ENCODE assay signal across 12 cellular contexts in genomic region chr2:177229448-177230242, GRCh38. TPM values are rescaled to one million over a fixed set of nuclear protein-coding genes. Genes with fewer than 3 reads are reported as not detected.
DNase-seq lines count a peak whose midpoint lies in the region; ATAC-seq and TF ChIP-seq lines count a peak whose summit lies in the region.
"Had no signal": no experiment of that assay in that cellular context is flagged by ENCODE, and none has a peak within 500 bp of the region (broad histone marks: within the 10 kb centered on the region; RNA-seq: fewer than 3 reads in every experiment).

No MANE protein-coding gene starts in this region.

- H3K36me3 ChIP-seq in cardiac muscle cell (peaks cover 40% of the 10 kb centered on the region), suprapubic skin (peaks cover 37% of the 10 kb centered on the region)

- no peak for TF ChIP-seq POLR2A in suprapubic skin (IDR thresholded peaks at IDR 0.05)

- TF ChIP-seq CTCF in cardiac muscle cell (IDR thresholded peaks at IDR 0.05; ENCODE audit: low read depth, low read length): no peak
- no peak for TF ChIP-seq CTCF in foreskin keratinocyte (conservative IDR thresholded peaks at IDR 0.05)
- no peak for TF ChIP-seq CTCF in suprapubic skin (IDR thresholded peaks at IDR 0.05)

- peaks cover 29% of the 10 kb centered on the region for H3K4me1 Mint-ChIP-seq in T-helper 17 cell

- peak overlapping the region; percentile 71 for H3K4me3 Mint-ChIP-seq in T-helper 17 cell

- H3K4me1 ChIP-seq in cardiac muscle cell (ENCODE audit: low read depth): no peaks in the 10 kb centered on the region
- peaks cover 8% of the 10 kb centered on the region for H3K4me1 ChIP-seq in foreskin keratinocyte
- H3K4me1 ChIP-seq in suprapubic skin: peaks cover 39% of the 10 kb centered on the region
- H3K4me1 ChIP-seq: colonic mucosa had no signal

- no peaks in the 10 kb centered on the region for H3K27me3 Mint-ChIP-seq in T-helper 17 cell

- peak overlapping the region; percentile 34 for H3K27ac ChIP-seq in cardiac muscle cell
- H3K27ac ChIP-seq in foreskin keratinocyte: peak overlapping the region; percentile 50
- peak overlapping the region; percentile 25 for H3K27ac ChIP-seq in suprapubic skin
- H3K27ac ChIP-seq: colonic mucosa had no signal

- TF ChIP-seq EP300 in suprapubic skin (IDR thresholded peaks at IDR 0.05): no peak

- DNase-seq in cardiac muscle cell (ENCODE audit: low read depth in 1 of 2, low spot score in 1 of 2) (no peak), Right ventricle myocardium superior (no peak), T-helper 17 cell (no peak), foreskin keratinocyte (peak; percentile 49 to 61), suprapubic skin (ENCODE audit: low spot score in 2 of 2) (no peak), KG1 (lab: John Stamatoyannopoulos, UW) (no peak), germinal center (ENCODE audit: low spot score) (no peak)
- DNase-seq: colonic mucosa; hippocampal formation; NCI-H446; stimulated activated CD4-positive, alpha-beta T cell treated with anti-CD3 and anti-CD28 coated beads, Interleukin-15, amount 100 ng/mL, for 24 hours had no signal

- ATAC-seq in Right ventricle myocardium superior (ENCODE audit: poor library complexity) (no peak), T-helper 17 cell (peak; percentile 23), foreskin keratinocyte (peak; percentile 73), GM18502 (IDR thresholded peaks at IDR 0.05; ENCODE audit: poor library complexity, unreplicated experiment) (no peak)

- H3K9me3 ChIP-seq in cardiac muscle cell (ENCODE audit: low read depth) (no peaks in the 10 kb centered on the region), T-helper 17 cell (ENCODE audit: control insufficient read depth, low read length, poor library complexity, severe bottlenecking) (no peaks in the 10 kb centered on the region), suprapubic skin (no peaks in the 10 kb centered on the region)
- H3K9me3 ChIP-seq: colonic mucosa had no signal

- 63% methylated on average over 8 of the region's 8 CpGs for WGBS in suprapubic skin

- H3K27me3 ChIP-seq in cardiac muscle cell (no peaks in the 10 kb centered on the region), foreskin keratinocyte (no peaks in the 10 kb centered on the region), suprapubic skin (no peaks in the 10 kb centered on the region)
- H3K27me3 ChIP-seq: colonic mucosa had no signal

- H3K4me3 ChIP-seq in cardiac muscle cell (no peak overlapping the region), suprapubic skin (no peak overlapping the region)
- H3K4me3 ChIP-seq: colonic mucosa had no signal

- intact Hi-C loops in Right ventricle myocardium superior (cut with DNase I): no loop called here

- peak overlapping the region; percentile 90 for H3K27ac Mint-ChIP-seq in T-helper 17 cell

- H3K36me3 Mint-ChIP-seq in T-helper 17 cell (ENCODE audit: low read depth): peaks cover 5% of the 10 kb centered on the region

RNA-seq across cellular contexts. Expression of gene HNRNPA3, which starts 17.1 kb away (rescaled TPM):
- 63.2 and 78.6 TPM in 2 replicates for total RNA-seq in cardiac muscle cell
- 67.3 and 81.7 TPM in 2 replicates for polyA plus RNA-seq in cardiac muscle cell
- total RNA-seq in Right ventricle myocardium superior: 64.5 TPM
- 100 to 1,000 TPM; 179 to 183 TPM for total RNA-seq in T-helper 17 cell
- total RNA-seq in foreskin keratinocyte: 140 and 159 TPM in 2 replicates
- 417 and 454 TPM in 2 replicates for polyA plus RNA-seq in foreskin keratinocyte
- 10 to 100 TPM; 37.8 to 99.9 (median 43.8) TPM for total RNA-seq in suprapubic skin

RNA-seq across cellular contexts. Expression of gene NFE2L2, which starts 34.9 kb away (rescaled TPM):
- total RNA-seq in cardiac muscle cell (56.6 and 70.0 TPM in 2 replicates), Right ventricle myocardium superior (45.8 TPM), T-helper 17 cell (10 to 100 TPM; 58.0 to 65.5 TPM), foreskin keratinocyte (85.0 TPM in 2 replicates), suprapubic skin (100 to 1,000 TPM; 130 to 180 (median 160) TPM)
- polyA plus RNA-seq in cardiac muscle cell (84.5 and 90.5 TPM in 2 replicates), foreskin keratinocyte (47.1 and 59.4 TPM in 2 replicates)

Comparison
In these comparisons a context has a peak if more than half of its experiments do, and no peak if none do; other contexts are left out.
1. DNase-seq: peak in foreskin keratinocyte (2 of 2); none in cardiac muscle cell (0 of 2), Right ventricle myocardium superior (single experiment), T-helper 17 cell (0 of 3), suprapubic skin (0 of 2), KG1 (single experiment) and germinal center (single experiment).
2. ATAC-seq: peak in T-helper 17 cell (single experiment) and foreskin keratinocyte (single experiment); none in Right ventricle myocardium superior (single experiment) and GM18502 (single experiment).
3. Peak in every context shown above with its lines, with median percentiles within 50 percentile points of each other: H3K27ac ChIP-seq.